Comparison of ENCODE assay signal across 8 cellular contexts in genomic region chr19:37317403-37318209, GRCh38. TPM values are rescaled to one million over a fixed set of nuclear protein-coding genes. Genes with fewer than 3 reads are reported as not detected.
DNase-seq lines count a peak whose midpoint lies in the region; ATAC-seq, FAIRE-seq and TF ChIP-seq lines count a peak whose summit lies in the region.

No MANE protein-coding gene starts in this region.

- DNase-seq in ACHN (peak; percentile 96), NCI-H2171 treated with DMSO at 0.1 percent for 48 hours (lab: John Stamatoyannopoulos, UW) (peak; percentile 99), bronchial epithelial cell (ENCODE audit: low read depth) (peak; percentile 98), iPS-NIHi11 (ENCODE audit: low spot score) (peak; percentile 88), small intestine (peak; percentile 98)

- WGBS in small intestine, 3 donors = 0 to 1% (median 0%) methylated on average over 57 of the region's 57 CpGs

- no peaks in the 10 kb centered on the region for H3K36me3 ChIP-seq in bronchial epithelial cell (ENCODE audit: control insufficient read depth, insufficient read depth, low read length)
- H3K36me3 ChIP-seq in small intestine (ENCODE audit: control insufficient read depth in 2 of 2, insufficient read depth in 2 of 2, low read length in 2 of 2) = no peaks in the 10 kb centered on the region

- peak overlapping the region; percentile 62 for H3K4me3 ChIP-seq in bronchial epithelial cell (ENCODE audit: low read depth, low read length)
- H3K4me3 ChIP-seq in small intestine (ENCODE audit: low read depth in 1 of 2, low read length in 2 of 2) = peak overlapping the region; percentile 62 to 95

- H3K9me3 ChIP-seq in small intestine (ENCODE audit: control insufficient read depth, low read depth) = peaks cover 3% of the 10 kb centered on the region

- ATAC-seq in GM18867 (IDR thresholded peaks at IDR 0.05; ENCODE audit: unreplicated experiment) = peak; percentile 98
- peak; percentile 95 for ATAC-seq in HG03103 (IDR thresholded peaks at IDR 0.05; ENCODE audit: low read depth, unreplicated experiment)

- TF ChIP-seq CTCF in VCaP (conservative IDR thresholded peaks at IDR 0.05) (peak; percentile 48), bronchial epithelial cell (IDR thresholded peaks at IDR 0.05; ENCODE audit: insufficient read depth, low read length, severe bottlenecking) (peak; percentile 65)

- H3K27me3 ChIP-seq in bronchial epithelial cell (ENCODE audit: control insufficient read depth, insufficient read depth, low read length) (no peaks in the 10 kb centered on the region), small intestine (ENCODE audit: control insufficient read depth in 2 of 2, insufficient read depth in 2 of 2, low read length in 2 of 2) (no peaks in the 10 kb centered on the region)

- no peaks in the 10 kb centered on the region for H3K4me1 ChIP-seq in small intestine (ENCODE audit: control insufficient read depth in 2 of 2, insufficient read depth in 1 of 2, low read depth in 1 of 2, low read length in 1 of 2)

- FAIRE-seq in bronchial epithelial cell (lab: Jason Lieb, UNC) (peak; percentile 96), small intestine (lab: Jason Lieb, UNC) (peak; percentile 49)

- peak overlapping the region; percentile 86 for H3K27ac ChIP-seq in VCaP
- peak overlapping the region; percentile 56 to 83 for H3K27ac ChIP-seq in small intestine (ENCODE audit: low read depth in 1 of 2, low read length in 1 of 2)

- in situ Hi-C loops in ACHN (cut with HindIII; ENCODE audit: low pct_ligation_motif_present, low pct_unique_long_range_greater_than_20kb, low sequenced_read_pairs) = no loop called here

RNA-seq across cellular contexts. Expression of gene ZNF527, which starts 53.3 kb away (rescaled TPM):
- 3.7 and 3.8 TPM in 2 replicates for total RNA-seq in bronchial epithelial cell
- polyA plus RNA-seq in small intestine = 1 to 10 TPM; 1.6 to 3.4 (median 2.4) TPM

Comparison
In these comparisons a context has a peak if more than half of its experiments do, and no peak if none do; other contexts are left out.
1. Peak in every context shown above with its lines: DNase-seq, ATAC-seq, H3K4me3 ChIP-seq and H3K27ac ChIP-seq.